Comparison of ENCODE assay signal across 18 cellular contexts in the genomic region with DNA sequence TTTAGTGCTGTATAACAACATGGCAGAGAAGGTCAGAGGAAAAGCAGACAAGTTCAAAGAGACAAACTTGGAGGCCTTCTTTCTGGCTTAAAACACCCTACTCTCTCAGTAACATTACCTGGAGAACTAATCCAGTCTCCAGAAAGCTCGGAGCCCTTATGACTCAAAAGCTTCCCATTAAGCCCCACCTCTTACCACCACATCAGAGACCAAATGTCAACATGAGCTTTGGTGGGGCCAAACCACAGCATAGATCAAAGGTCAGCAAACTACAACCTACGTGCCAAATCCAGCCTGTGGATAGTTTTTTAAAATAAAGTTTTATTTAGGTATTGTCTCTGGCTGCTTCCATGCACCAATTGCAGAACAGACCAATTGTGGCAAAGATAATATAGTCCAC.
DNase-seq lines count a peak whose midpoint lies in the region; ATAC-seq, FAIRE-seq and TF ChIP-seq lines count a peak whose summit lies in the region.
"Had no signal": no experiment of that assay in that cellular context is flagged by ENCODE, and none has a peak within 500 bp of the region (broad histone marks: within the 10 kb centered on the region; RNA-seq: fewer than 3 reads in every experiment).

No MANE protein-coding gene starts in this region.

- H3K4me3 ChIP-seq in epithelial cell of esophagus (ENCODE audit: low read length), result no peak overlapping the region
- no peak overlapping the region for H3K4me3 ChIP-seq in retinal pigment epithelial cell (ENCODE audit: low read length)
- H3K4me3 ChIP-seq: BLaER1 treated with 17β-estradiol and CSF1 and Interleukin-3, amounts not matched to agents 10 nM and 100 nM had no signal

- no peak for FAIRE-seq in GM19239 (lab: Jason Lieb, UNC)
- FAIRE-seq: H1 had no signal

- TF ChIP-seq CTCF in epithelial cell of esophagus (IDR thresholded peaks at IDR 0.05; ENCODE audit: insufficient read depth, low read depth, low read length, missing control alignments), result no peak
- TF ChIP-seq CTCF in retinal pigment epithelial cell (conservative IDR thresholded peaks at IDR 0.05; ENCODE audit: low read depth, low read length), result no peak

- DNase-seq in HuH-7 (ENCODE audit: low spot score) (peak; percentile 5), RPMI7951 (ENCODE audit: low read depth) (peak; percentile 86), epithelial cell of esophagus (ENCODE audit: low read depth) (peak; percentile 15), retinal pigment epithelial cell (ENCODE audit: low read depth) (peak; percentile 16), GM19239 (ENCODE audit: insufficient read length, low spot score) (no peak)
- DNase-seq in activated naive CD4-positive, alpha-beta T cell treated with Interleukin-2 at 50 U/mL for 16 hours, result no peak
- DNase-seq: DMS79 treated with DMSO at 0.1 percent for 48 hours, IMR-90, NCI-H1436 treated with DMSO at 0.1 percent for 48 hours, NCI-H2081 treated with DMSO at 0.1 percent for 48 hours, NCI-H345, NCI-H69, SHP77 treated with DMSO at 0.1 percent for 48 hours, T-helper 17 cell had no signal

- no peak for ATAC-seq in GM18498 (IDR thresholded peaks at IDR 0.05; ENCODE audit: unreplicated experiment)
- ATAC-seq in HG03095 (IDR thresholded peaks at IDR 0.05; ENCODE audit: unreplicated experiment), result no peak
- ATAC-seq: T-helper 17 cell had no signal

Comparison
In these comparisons a context has a peak if more than half of its experiments do, and no peak if none do; other contexts are left out.
1. DNase-seq: peak in HuH-7 (single experiment), RPMI7951 (single experiment), epithelial cell of esophagus (single experiment) and retinal pigment epithelial cell (single experiment); none in GM19239 (single experiment) and activated naive CD4-positive, alpha-beta T cell treated with Interleukin-2 at 50 U/mL for 16 hours (single experiment).